8 cellular contexts compared by ENCODE assay signal in the genomic region with DNA sequence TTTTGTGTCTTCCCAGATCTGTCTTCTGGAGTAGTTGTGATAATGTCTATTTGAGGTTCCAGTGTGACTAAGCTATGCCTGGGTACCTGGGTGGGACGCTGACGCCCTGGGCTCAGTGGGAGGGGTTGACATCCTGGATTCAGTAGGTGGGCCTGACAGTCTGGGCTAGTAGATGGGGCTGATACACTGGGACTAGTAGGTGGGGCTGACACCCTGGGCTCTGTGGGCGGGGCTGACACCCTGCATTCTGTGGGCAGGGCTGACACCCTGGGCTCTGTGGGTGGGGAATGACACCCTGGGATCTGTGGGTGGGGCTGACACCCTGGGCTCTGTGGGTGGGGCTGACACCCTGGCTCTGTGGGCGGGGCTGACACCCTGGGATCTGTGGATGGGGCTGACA.
A peak's percentile ranks its signal among the peaks of the same experiment; 100 is the strongest.
DNase-seq lines count a peak whose midpoint lies in the region; ATAC-seq, FAIRE-seq and TF ChIP-seq lines count a peak whose summit lies in the region.
"Not testable (repeated sequence)": the region's sequence is repeated elsewhere in the genome, so short reads cannot be mapped to it uniquely, and the experiment has no call there.

No MANE protein-coding gene starts in this region.

- in situ Hi-C loops in GM23248 (cut with MboI); K562 (cut with MboI): not testable (repeated sequence)

- not testable (repeated sequence) for H4K20me1 ChIP-seq in GM23248 (ENCODE audit: insufficient read depth)
- H4K20me1 ChIP-seq in K562 (replicated peaks; ENCODE audit: control insufficient read depth, insufficient read depth, low read length), result peaks cover 18% of the 10 kb centered on the region

- not testable (repeated sequence) for H3K79me2 ChIP-seq in GM23248 (ENCODE audit: insufficient read depth)
- peaks cover 62% of the 10 kb centered on the region for H3K79me2 ChIP-seq in K562 (ENCODE audit: control insufficient read depth, insufficient read depth, low read length)

- not testable (repeated sequence) for TF ChIP-seq CTCF in K562 (IDR thresholded peaks at IDR 0.05 in 2 of 3, conservative IDR thresholded peaks at IDR 0.05 in 1 of 3; ENCODE audit: insufficient read depth in 2 of 3, low read depth in 1 of 3, low read length in 3 of 3); gastroesophageal sphincter (IDR thresholded peaks at IDR 0.05); nephron progenitor cell (IDR thresholded peaks at IDR 0.05)

- H3K27me3 Mint-ChIP-seq in activated CD4-positive, alpha-beta T cell treated with anti-CD3 and anti-CD28 coated beads, Interleukin-2, amount 10 ng/mL, durations not matched to agents 24 days and 14 days; nephron progenitor cell (ENCODE audit: low read depth, poor library complexity): not testable (repeated sequence)

- H3K27ac Mint-ChIP-seq in activated CD4-positive, alpha-beta T cell treated with anti-CD3 and anti-CD28 coated beads, Interleukin-2, amount 10 ng/mL, durations not matched to agents 24 days and 14 days, result not testable (repeated sequence)
- peak overlapping the region; percentile 98 for H3K27ac Mint-ChIP-seq in nephron progenitor cell

- H3K4me3 Mint-ChIP-seq in activated CD4-positive, alpha-beta T cell treated with anti-CD3 and anti-CD28 coated beads, Interleukin-2, amount 10 ng/mL, durations not matched to agents 24 days and 14 days; nephron progenitor cell: not testable (repeated sequence)

- POLR2A ChIA-PET in K562 (lab: Yijun Ruan, JAX), result interaction anchor here (0.6 kb wide), 1 partner anchor 106 kb away, joined by 3 read pairs; no protein-coding TSS in a partner anchor

- H3K9me2 ChIP-seq in GM23248 (ENCODE audit: insufficient read depth), result not testable (repeated sequence)

- H3K4me1 ChIP-seq in GM23248 (ENCODE audit: insufficient read depth), result not testable (repeated sequence)
- H3K4me1 ChIP-seq in K562 (replicated peaks in 1 of 2; ENCODE audit: control insufficient read depth in 2 of 2, insufficient read depth in 2 of 2, low read length in 2 of 2) (peaks cover 31 to 34% of the 10 kb centered on the region in 2 experiments), gastroesophageal sphincter (peaks cover 12 to 59% (median 14%) of the 10 kb centered on the region in 3 donors), stomach smooth muscle (ENCODE audit: control insufficient read depth, insufficient read depth, low read length) (peaks cover 32% of the 10 kb centered on the region)

- not testable (repeated sequence) for FAIRE-seq in K562 (lab: Jason Lieb, UNC)

- H3K4me3 ChIP-seq in GM23248; K562; gastroesophageal sphincter; stomach smooth muscle (ENCODE audit: low read length in 2 of 2): not testable (repeated sequence)

- not testable (repeated sequence) for H2AFZ ChIP-seq in GM23248; K562 (ENCODE audit: low read depth, low read length)

- not testable (repeated sequence) for DNase-seq in GM23248, nephron progenitor cell
- DNase-seq in NCI-H82 (lab: John Stamatoyannopoulos, UW) (peak; percentile 11), K562 (ENCODE audit: extremely low read depth in 1 of 4, low spot score in 3 of 4) (peak; percentile 78 to 91 (median 88))
- DNase-seq in activated CD4-positive, alpha-beta T cell treated with anti-CD3 and anti-CD28 coated beads, Interleukin-2, amount 10 ng/mL, durations not matched to agents 24 days and 14 days, result peak; percentile 79
- DNase-seq in activated T-cell treated with anti-CD3 and anti-CD28 coated beads, Interleukin-2, amount 50 U/mL, for 48 hours, result peak; percentile 22 to 27

- ATAC-seq in K562, result peak; percentile 87
- ATAC-seq in gastroesophageal sphincter, result not testable (repeated sequence)

- not testable (repeated sequence) for TF ChIP-seq RAD21 in K562 (CRISPR knock-in tag; conservative IDR thresholded peaks at IDR 0.05 in 1 of 2, IDR thresholded peaks at IDR 0.05 in 1 of 2)

- H3K36me3 ChIP-seq in GM23248 (ENCODE audit: low read depth); K562 (ENCODE audit: control insufficient read depth, insufficient read depth, low read length); gastroesophageal sphincter; stomach smooth muscle (ENCODE audit: control insufficient read depth in 2 of 2, insufficient read depth in 2 of 2, low read length in 2 of 2): not testable (repeated sequence)

- not testable (repeated sequence) for TF ChIP-seq POLR2A in K562 (conservative IDR thresholded peaks at IDR 0.05); gastroesophageal sphincter (IDR thresholded peaks at IDR 0.05)

- H3K9me1 ChIP-seq in K562 (ENCODE audit: control insufficient read depth, insufficient read depth, low read length), result not testable (repeated sequence)

- H3K27me3 ChIP-seq in GM23248 (replicated peaks; ENCODE audit: insufficient read depth); K562 (ENCODE audit: control insufficient read depth in 2 of 2, insufficient read depth in 2 of 2, low read length in 2 of 2); gastroesophageal sphincter; stomach smooth muscle (ENCODE audit: control insufficient read depth in 1 of 2, insufficient read depth in 2 of 2, low read length in 2 of 2): not testable (repeated sequence)

- intact Hi-C loops in activated CD4-positive, alpha-beta T cell treated with anti-CD3 and anti-CD28 coated beads, Interleukin-2, amount 10 ng/mL, durations not matched to agents 24 days and 14 days (cut with micrococcal nuclease); K562 (cut with micrococcal nuclease): not testable (repeated sequence)

- peaks cover 16% of the 10 kb centered on the region for H3F3A ChIP-seq in GM23248 (ENCODE audit: insufficient read depth)

- H3K36me3 Mint-ChIP-seq in activated CD4-positive, alpha-beta T cell treated with anti-CD3 and anti-CD28 coated beads, Interleukin-2, amount 10 ng/mL, durations not matched to agents 24 days and 14 days (ENCODE audit: low read depth); nephron progenitor cell (ENCODE audit: low read depth): not testable (repeated sequence)

- H3K9me3 Mint-ChIP-seq in activated CD4-positive, alpha-beta T cell treated with anti-CD3 and anti-CD28 coated beads, Interleukin-2, amount 10 ng/mL, durations not matched to agents 24 days and 14 days; nephron progenitor cell: not testable (repeated sequence)

- not testable (repeated sequence) for BruUV-seq in K562 (replicated peaks; lab: Mats Ljungman, UMichigan)

- not testable (repeated sequence) for H3K4me2 ChIP-seq in GM23248 (ENCODE audit: unreplicated experiment); K562 (ENCODE audit: insufficient read depth, low read length)

- not testable (repeated sequence) for H3K9ac ChIP-seq in GM23248; K562 (ENCODE audit: insufficient read depth in 1 of 2, low read depth in 2 of 2, low read length in 2 of 2); stomach smooth muscle (ENCODE audit: low read length in 2 of 2)

- H3K9me3 ChIP-seq in GM23248 (ENCODE audit: low read depth); K562 (replicated peaks; ENCODE audit: control insufficient read depth, insufficient read depth, low read depth, low read length); gastroesophageal sphincter; stomach smooth muscle (ENCODE audit: control insufficient read depth in 2 of 2, low read length in 2 of 2): not testable (repeated sequence)

- peaks cover 16% of the 10 kb centered on the region for H3K4me1 Mint-ChIP-seq in activated CD4-positive, alpha-beta T cell treated with anti-CD3 and anti-CD28 coated beads, Interleukin-2, amount 10 ng/mL, durations not matched to agents 24 days and 14 days
- peaks cover 77% of the 10 kb centered on the region for H3K4me1 Mint-ChIP-seq in nephron progenitor cell

- TF ChIP-seq EP300 in K562 (IDR thresholded peaks at IDR 0.05; ENCODE audit: low read length); gastroesophageal sphincter (IDR thresholded peaks at IDR 0.05): not testable (repeated sequence)

- 95 to 96% methylated on average over 2 to 4 of the region's 4 CpGs for WGBS in GM23248 (ENCODE audit: low coverage in 1 of 2, low lambda C conversion rate in 2 of 2, missing lambda C conversion rate in 2 of 2), 2 experiments
- 0% methylated on average over 3 of the region's 4 CpGs for WGBS in K562 (ENCODE audit: insufficient coverage, low coverage, missing lambda C conversion rate)
- WGBS in gastroesophageal sphincter (ENCODE audit: low coverage in 1 of 2), 2 donors, result 0% methylated on average over 1 of the region's 4 CpGs; no CpG with 5 or more reads in 1 of the 2 donors

- CTCF ChIA-PET in K562 (lab: Yijun Ruan, JAX; ENCODE audit: low intra/inter-chr PET ratio), result not testable (repeated sequence)

- peak overlapping the region; percentile 38; the same call in 1 of the 2 replicates for H3K27ac ChIP-seq in GM23248
- H3K27ac ChIP-seq in K562 (ENCODE audit: extremely low read depth, low read depth, low read length), result not testable (repeated sequence)
- H3K27ac ChIP-seq in gastroesophageal sphincter, result peak overlapping the region; percentile 60 to 81 (median 73)
- H3K27ac ChIP-seq in stomach smooth muscle (ENCODE audit: low read length), result peak overlapping the region; percentile 81

TF ChIP-seq in K562, 482 proteins besides CTCF, POLR2A, EP300 and RAD21 (continues in another document):
- TF ChIP-seq, protein P1, sequence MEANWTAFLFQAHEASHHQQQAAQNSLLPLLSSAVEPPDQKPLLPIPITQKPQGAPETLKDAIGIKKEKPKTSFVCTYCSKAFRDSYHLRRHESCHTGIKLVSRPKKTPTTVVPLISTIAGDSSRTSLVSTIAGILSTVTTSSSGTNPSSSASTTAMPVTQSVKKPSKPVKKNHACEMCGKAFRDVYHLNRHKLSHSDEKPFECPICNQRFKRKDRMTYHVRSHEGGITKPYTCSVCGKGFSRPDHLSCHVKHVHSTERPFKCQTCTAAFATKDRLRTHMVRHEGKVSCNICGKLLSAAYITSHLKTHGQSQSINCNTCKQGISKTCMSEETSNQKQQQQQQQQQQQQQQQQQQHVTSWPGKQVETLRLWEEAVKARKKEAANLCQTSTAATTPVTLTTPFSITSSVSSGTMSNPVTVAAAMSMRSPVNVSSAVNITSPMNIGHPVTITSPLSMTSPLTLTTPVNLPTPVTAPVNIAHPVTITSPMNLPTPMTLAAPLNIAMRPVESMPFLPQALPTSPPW (CRISPR knock-in tag; IDR thresholded peaks at IDR 0.05), result peak; percentile 31; the same call in 1 of the 2 replicates
- TF ChIP-seq MAZ (CRISPR knock-in tag; conservative IDR thresholded peaks at IDR 0.05 in 1 of 2, IDR thresholded peaks at IDR 0.05 in 1 of 2), result 0 out of 4 replicates have a peak, but pooled peaks of 1 of the 2 experiments have one; percentile 28
- TF ChIP-seq DPF2 (IDR thresholded peaks at IDR 0.05), result peak; percentile 38; the same call in 1 of the 2 replicates
